ENCODE assay signal across 20 cellular contexts in the genomic region with DNA sequence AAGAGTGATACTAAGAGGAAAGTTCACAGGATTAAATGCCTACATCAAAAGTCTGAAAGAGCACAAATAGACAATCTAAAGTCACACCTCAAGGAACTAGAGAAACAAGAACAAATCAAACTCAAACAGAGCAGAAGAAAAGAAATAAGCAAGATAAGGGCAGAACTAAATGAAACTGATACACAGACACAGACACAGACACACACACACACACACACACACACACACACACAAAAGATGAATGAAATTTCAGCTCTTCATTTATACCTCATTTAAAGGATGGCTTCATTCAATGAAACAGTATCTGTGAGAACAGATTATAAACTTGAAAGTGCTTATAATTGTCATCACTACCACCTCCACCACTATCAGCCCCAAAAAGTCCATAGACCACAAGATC.
DNase-seq lines count a peak whose midpoint lies in the region; ATAC-seq and TF ChIP-seq lines count a peak whose summit lies in the region.
"Had no signal": no experiment of that assay in that cellular context is flagged by ENCODE, and none has a peak within 500 bp of the region (broad histone marks: within the 10 kb centered on the region; RNA-seq: fewer than 3 reads in every experiment).

No MANE protein-coding gene starts in this region.

- in situ Hi-C loops in brain microvascular endothelial cell (cut with HindIII; ENCODE audit: low pct_ligation_motif_present, low sequenced_read_pairs): no loop called here

- no peaks in the 10 kb centered on the region for H3K27me3 ChIP-seq in brain microvascular endothelial cell (replicated peaks)
- H3K27me3 ChIP-seq: BLaER1, gastrocnemius medialis, neural progenitor cell had no signal

- no peak for TF ChIP-seq POLR2A in lower leg skin (IDR thresholded peaks at IDR 0.05)

- H3K4me3 Mint-ChIP-seq in stimulated activated naive CD8-positive, alpha-beta T cell treated with anti-CD3 and anti-CD28 coated beads, Interleukin-15, amount 100 ng/mL, for 72 hours: no peak overlapping the region
- H3K4me3 Mint-ChIP-seq: activated CD4-positive, alpha-beta T cell treated with anti-CD3 and anti-CD28 coated beads, Interleukin-2, amount 10 ng/mL, durations not matched to agents 24 days and 14 days; neural progenitor cell had no signal

- H3K4me1 Mint-ChIP-seq in stimulated activated naive CD8-positive, alpha-beta T cell treated with anti-CD3 and anti-CD28 coated beads, Interleukin-15, amount 100 ng/mL, for 72 hours: peaks cover 12% of the 10 kb centered on the region
- H3K4me1 Mint-ChIP-seq: activated CD4-positive, alpha-beta T cell treated with anti-CD3 and anti-CD28 coated beads, Interleukin-2, amount 10 ng/mL, durations not matched to agents 24 days and 14 days; neural progenitor cell had no signal

- peak; percentile 62 for ATAC-seq in stimulated activated naive CD8-positive, alpha-beta T cell treated with anti-CD3 and anti-CD28 coated beads, Interleukin-15, amount 100 ng/mL, for 72 hours
- no peak for ATAC-seq in stimulated activated naive CD8-positive, alpha-beta T cell treated with anti-CD3 and anti-CD28 coated beads, Interleukin-15, Interleukin-2, amounts not matched to agents 100 U/mL and 50 U/mL, for 24 hours
- ATAC-seq in HG02970 (IDR thresholded peaks at IDR 0.05; ENCODE audit: low FRiP score, unreplicated experiment) (peak; percentile 14), HG02884 (IDR thresholded peaks at IDR 0.05; ENCODE audit: unreplicated experiment) (no peak)

- TF ChIP-seq CTCF in brain microvascular endothelial cell (IDR thresholded peaks at IDR 0.05; ENCODE audit: low read depth, low read length, missing control alignments) (no peak), lower leg skin (IDR thresholded peaks at IDR 0.05) (no peak)

- H3K36me3 ChIP-seq in brain microvascular endothelial cell (replicated peaks): no peaks in the 10 kb centered on the region
- H3K36me3 ChIP-seq: BLaER1, gastrocnemius medialis, neural progenitor cell had no signal

- intact Hi-C loops in lower leg skin (cut with DNase I; ENCODE audit: low total_unique reads): no loop called here

- peak overlapping the region; percentile 58 for H3K27ac ChIP-seq in brain microvascular endothelial cell
- H3K27ac ChIP-seq: BLaER1, gastrocnemius medialis, neural progenitor cell, psoas muscle, skin epidermis had no signal

- no peak for DNase-seq in stimulated activated naive CD8-positive, alpha-beta T cell treated with anti-CD3 and anti-CD28 coated beads, Interleukin-15, amount 100 ng/mL, for 72 hours
- DNase-seq in stimulated activated naive CD8-positive, alpha-beta T cell treated with anti-CD3 and anti-CD28 coated beads, Interleukin-15, Interleukin-2, amounts not matched to agents 100 U/mL and 50 U/mL, for 24 hours: no peak
- no peak for DNase-seq in brain microvascular endothelial cell
- no peak for DNase-seq in lower leg skin (ENCODE audit: low spot score in 2 of 2)
- no peak for DNase-seq in EL
- DNase-seq in T1000 (lab: John Stamatoyannopoulos, UW): no peak
- DNase-seq: activated CD4-positive, alpha-beta T cell treated with anti-CD3 and anti-CD28 coated beads, Interleukin-2, amount 10 ng/mL, durations not matched to agents 24 days and 14 days; activated effector memory CD4-positive, alpha-beta T cell treated with Interleukin-2 at 50 U/mL for 16 hours; dermis blood vessel endothelial cell; left colon; NCI-H1092 treated with DMSO at 0.1 percent for 48 hours; NCI-H524; stimulated activated CD4-positive, alpha-beta T cell treated with anti-CD3 and anti-CD28 coated beads, Interleukin-4, amount 100 ng/mL, for 4 hours had no signal

- no peaks in the 10 kb centered on the region for H3K27me3 Mint-ChIP-seq in stimulated activated naive CD8-positive, alpha-beta T cell treated with anti-CD3 and anti-CD28 coated beads, Interleukin-15, amount 100 ng/mL, for 72 hours
- H3K27me3 Mint-ChIP-seq: activated CD4-positive, alpha-beta T cell treated with anti-CD3 and anti-CD28 coated beads, Interleukin-2, amount 10 ng/mL, durations not matched to agents 24 days and 14 days had no signal

- H3K9me3 Mint-ChIP-seq in stimulated activated naive CD8-positive, alpha-beta T cell treated with anti-CD3 and anti-CD28 coated beads, Interleukin-15, amount 100 ng/mL, for 72 hours: peaks cover 5 to 9% of the 10 kb centered on the region in 2 donors
- H3K9me3 Mint-ChIP-seq: activated CD4-positive, alpha-beta T cell treated with anti-CD3 and anti-CD28 coated beads, Interleukin-2, amount 10 ng/mL, durations not matched to agents 24 days and 14 days; neural progenitor cell had no signal

- H3K4me3 ChIP-seq in brain microvascular endothelial cell (ENCODE audit: low read depth, low read length) (no peak overlapping the region), lower leg skin (ENCODE audit: low read depth, poor library complexity, severe bottlenecking) (no peak overlapping the region)
- H3K4me3 ChIP-seq: BLaER1, gastrocnemius medialis, neural progenitor cell, psoas muscle, skin epidermis had no signal

- H3K27ac Mint-ChIP-seq in stimulated activated naive CD8-positive, alpha-beta T cell treated with anti-CD3 and anti-CD28 coated beads, Interleukin-15, amount 100 ng/mL, for 72 hours: peak overlapping the region; percentile 0 to 86
- H3K27ac Mint-ChIP-seq: activated CD4-positive, alpha-beta T cell treated with anti-CD3 and anti-CD28 coated beads, Interleukin-2, amount 10 ng/mL, durations not matched to agents 24 days and 14 days; neural progenitor cell had no signal

Comparison
In these comparisons a context has a peak if more than half of its experiments do, and no peak if none do; other contexts are left out.
1. ATAC-seq: peak in stimulated activated naive CD8-positive, alpha-beta T cell treated with anti-CD3 and anti-CD28 coated beads, Interleukin-15, amount 100 ng/mL, for 72 hours (single experiment) and HG02970 (single experiment); none in stimulated activated naive CD8-positive, alpha-beta T cell treated with anti-CD3 and anti-CD28 coated beads, Interleukin-15, Interleukin-2, amounts not matched to agents 100 U/mL and 50 U/mL, for 24 hours (single experiment) and HG02884 (single experiment).